In genomic region chr17:31517524-31517923, GRCh38 we compare ENCODE assay signal across 10 cellular contexts.
DNase-seq lines count a peak whose midpoint lies in the region; FAIRE-seq and TF ChIP-seq lines count a peak whose summit lies in the region.
"Had no signal": no experiment of that assay in that cellular context is flagged by ENCODE, and none has a peak within 500 bp of the region (broad histone marks: within the 10 kb centered on the region; RNA-seq: fewer than 3 reads in every experiment).

No MANE protein-coding gene starts in this region.

- no peaks in the 10 kb centered on the region for H3K36me3 Mint-ChIP-seq in neural crest cell (ENCODE audit: low read depth)

- peak; percentile 28 for DNase-seq in NCI-H748 (lab: John Stamatoyannopoulos, UW; ENCODE audit: unreplicated experiment)
- no peak for DNase-seq in NCI-H748 treated with DMSO at 0.1 percent for 48 hours (lab: John Stamatoyannopoulos, UW)
- no peak for DNase-seq in bronchial epithelial cell (ENCODE audit: low read depth)
- no peak for DNase-seq in neural crest cell (ENCODE audit: low read depth, low spot score)
- no peak for DNase-seq in SKM-1 treated with dmso at 0.1 percent for 144 hours (lab: John Stamatoyannopoulos, UW; ENCODE audit: unreplicated experiment)
- DNase-seq in KBM-7 = no peak
- DNase-seq in epidermal melanocyte (ENCODE audit: insufficient read length, low spot score) = no peak
- DNase-seq: naive thymus-derived CD4-positive, alpha-beta T cell had no signal

- peak; percentile 67 for TF ChIP-seq RAD21 in Ishikawa (IDR thresholded peaks at IDR 0.05; ENCODE audit: low read depth)

- no peak for TF ChIP-seq EP300 in Ishikawa (IDR thresholded peaks at IDR 0.05; ENCODE audit: borderline replicate concordance)

- peak; percentile 28 for TF ChIP-seq CTCF in bronchial epithelial cell (IDR thresholded peaks at IDR 0.05; ENCODE audit: insufficient read depth, low read length, severe bottlenecking)
- TF ChIP-seq CTCF in neural crest cell (conservative IDR thresholded peaks at IDR 0.05) = peak; percentile 34

- H3K27ac Mint-ChIP-seq in neural crest cell (ENCODE audit: unreplicated experiment) = no peak overlapping the region

- FAIRE-seq in bronchial epithelial cell (lab: Jason Lieb, UNC) = no peak

- H3K4me1 Mint-ChIP-seq in neural crest cell = no peaks in the 10 kb centered on the region

- in situ Hi-C loops in KBM-7 (cut with MboI; ENCODE audit: low pct_unique_long_range_greater_than_20kb, low sequenced_read_pairs) = loop anchor here (25.0 kb wide), 1 partner anchor 305 kb away; no protein-coding TSS in a partner anchor

- H3K27me3 ChIP-seq in bronchial epithelial cell (ENCODE audit: control insufficient read depth, insufficient read depth, low read length) = no peaks in the 10 kb centered on the region

- H3K9me3 Mint-ChIP-seq in neural crest cell = no peaks in the 10 kb centered on the region
- H3K9me3 Mint-ChIP-seq: CD4-positive, CD25-positive, alpha-beta regulatory T cell; naive thymus-derived CD4-positive, alpha-beta T cell had no signal

- no peak overlapping the region for H3K4me3 Mint-ChIP-seq in neural crest cell
- H3K4me3 Mint-ChIP-seq: CD4-positive, CD25-positive, alpha-beta regulatory T cell; naive thymus-derived CD4-positive, alpha-beta T cell had no signal

- H3K27me3 Mint-ChIP-seq in neural crest cell (ENCODE audit: low read depth) = no peaks in the 10 kb centered on the region
- H3K27me3 Mint-ChIP-seq: CD4-positive, CD25-positive, alpha-beta regulatory T cell; naive thymus-derived CD4-positive, alpha-beta T cell had no signal

- H3K36me3 ChIP-seq in bronchial epithelial cell (ENCODE audit: control insufficient read depth, insufficient read depth, low read length) = peaks cover 4% of the 10 kb centered on the region

- H3K4me3 ChIP-seq in bronchial epithelial cell (ENCODE audit: low read depth, low read length) = no peak overlapping the region

TF ChIP-seq in Ishikawa, 13 proteins besides CTCF, POLR2A, EP300 and RAD21:
- TF ChIP-seq ZBTB7A (IDR thresholded peaks at IDR 0.05; ENCODE audit: low read depth) (no peak), YY1 (IDR thresholded peaks at IDR 0.05; ENCODE audit: low read depth) (no peak), CEBPB (IDR thresholded peaks at IDR 0.05) (no peak), MAX (IDR thresholded peaks at IDR 0.05) (no peak), TAF1 (IDR thresholded peaks at IDR 0.05; ENCODE audit: low read depth) (no peak), CREB1 (IDR thresholded peaks at IDR 0.05; ENCODE audit: low read depth) (no peak), FOXM1 (IDR thresholded peaks at IDR 0.05; ENCODE audit: borderline replicate concordance, low read depth) (no peak), TEAD4 (IDR thresholded peaks at IDR 0.05) (no peak), EGR1 (IDR thresholded peaks at IDR 0.05) (no peak), USF1 (IDR thresholded peaks at IDR 0.05) (no peak), REST (IDR thresholded peaks at IDR 0.05; ENCODE audit: low read depth) (no peak), TCF12 (IDR thresholded peaks at IDR 0.05; ENCODE audit: low read depth) (no peak), NFIC (IDR thresholded peaks at IDR 0.05) (no peak)
